1 cellular context compared by ENCODE assay signal in the genomic region with DNA sequence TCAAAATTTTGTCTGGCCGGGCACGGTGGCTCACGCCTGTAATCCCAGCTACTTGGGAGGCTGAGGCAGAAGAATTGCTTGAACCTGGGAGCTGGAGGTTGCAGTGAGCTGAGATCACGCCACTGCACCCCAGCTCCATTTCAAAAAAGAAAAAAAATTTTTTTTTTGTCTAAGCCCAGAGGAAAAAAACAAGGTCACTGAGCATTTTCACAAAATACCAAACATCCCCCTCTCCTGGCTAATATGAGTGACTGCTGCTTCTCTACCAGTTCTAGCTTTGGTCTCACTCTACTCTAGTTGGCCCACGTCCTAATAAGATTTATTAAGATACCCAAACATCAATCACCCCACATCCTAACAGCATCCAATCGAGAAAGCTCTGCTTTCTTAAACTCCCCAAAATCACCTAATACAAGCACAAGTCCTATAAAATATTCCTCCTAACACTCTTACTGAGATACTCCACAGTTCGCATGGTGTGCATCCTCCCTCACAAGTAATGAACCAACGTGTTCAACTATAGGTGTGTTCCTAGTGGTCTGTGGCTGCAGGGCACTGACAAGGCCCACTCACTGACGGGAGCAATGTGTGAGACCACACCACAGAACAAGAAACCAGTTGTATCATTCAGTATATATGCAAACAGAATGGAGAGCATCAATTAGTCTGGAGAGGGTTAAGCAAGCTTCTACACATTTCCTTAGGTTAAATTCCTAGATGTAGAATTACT.
TF ChIP-seq lines count a peak whose summit lies in the region.

No MANE protein-coding gene starts in this region.

TF ChIP-seq in GM23338, 12 proteins besides CTCF, POLR2A, EP300 and RAD21 (continued from another document):
- no peak for TF ChIP-seq ZNF462 (CRISPR knock-in tag; IDR thresholded peaks at IDR 0.05)
- TF ChIP-seq ETS1 (IDR thresholded peaks at IDR 0.05): no peak
- TF ChIP-seq JUNB (IDR thresholded peaks at IDR 0.05; ENCODE audit: unreplicated experiment): no peak
- no peak for TF ChIP-seq STAT1 (IDR thresholded peaks at IDR 0.05; ENCODE audit: unreplicated experiment)
- TF ChIP-seq ZNF331 (CRISPR knock-in tag; IDR thresholded peaks at IDR 0.05; ENCODE audit: low read depth): no peak
